In the genomic region with DNA sequence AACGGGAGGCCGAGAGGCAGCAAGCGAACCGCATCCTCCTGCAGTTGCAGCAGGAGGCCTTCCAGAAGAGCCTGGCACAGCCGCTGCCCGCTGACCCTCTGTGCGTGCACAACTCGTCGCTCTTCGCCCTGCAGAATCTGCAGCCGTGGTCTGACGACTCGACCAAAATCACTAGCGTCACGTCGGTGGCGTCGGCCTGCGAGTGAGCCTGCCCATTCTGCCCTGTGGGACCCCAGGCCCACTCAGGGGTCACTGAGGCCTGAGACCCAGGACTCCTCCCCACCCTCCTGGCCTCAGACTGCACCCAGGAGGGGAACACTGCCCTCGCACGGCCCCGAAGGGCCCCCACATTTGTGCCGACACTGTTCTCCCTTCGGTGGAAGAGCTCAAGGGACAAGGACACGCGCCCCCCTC, we compare ENCODE assay signal across 26 cellular contexts. TPM values are rescaled to one million over a fixed set of nuclear protein-coding genes. Genes with fewer than 3 reads are reported as not detected.
"Had no signal": no experiment of that assay in that cellular context is flagged by ENCODE, and none has a peak within 500 bp of the region (broad histone marks: within the 10 kb centered on the region; RNA-seq: fewer than 3 reads in every experiment).

No MANE protein-coding gene starts in this region.

- H3K4me1 ChIP-seq: neural progenitor cell had no signal

- H3K4me3 ChIP-seq: colonic mucosa, heart left ventricle, left ventricle myocardium inferior, lower lobe of right lung, neural progenitor cell, sigmoid colon, skin epidermis, thoracic aorta, transverse colon had no signal

- H3K79me2 ChIP-seq: parathyroid adenoma had no signal

- H3K36me3 ChIP-seq: colonic mucosa, heart left ventricle, left ventricle myocardium inferior, lower lobe of right lung, neural progenitor cell, sigmoid colon, thoracic aorta, transverse colon had no signal

- H3K27ac ChIP-seq: colonic mucosa, heart left ventricle, left ventricle myocardium inferior, lower lobe of right lung, neural progenitor cell, parathyroid adenoma, sigmoid colon, skin epidermis, thoracic aorta, transverse colon had no signal

- H2AFZ ChIP-seq: neural progenitor cell, parathyroid adenoma had no signal

- H3K4me2 ChIP-seq: neural progenitor cell had no signal

- H3K9me3 ChIP-seq: colonic mucosa, heart left ventricle, left ventricle myocardium inferior, lower lobe of right lung, sigmoid colon, thoracic aorta, transverse colon had no signal

- H3K9ac ChIP-seq: neural progenitor cell, parathyroid adenoma had no signal

- DNase-seq: cerebellar nuclear complex; colonic mucosa; dermis blood vessel endothelial cell; effector CD4-positive, alpha-beta T cell; foreskin melanocyte; heart left ventricle; hippocampal formation; left ventricle myocardium inferior; lower lobe of right lung; midbrain; occipital lobe; sigmoid colon; stimulated activated CD4-positive, alpha-beta T cell treated with anti-CD3 and anti-CD28 coated beads, Interleukin-12 subunit alpha, Interleukin-12 subunit beta, amount 100 ng/mL, for 4 hours; stimulated activated CD4-positive, alpha-beta T cell treated with anti-CD3 and anti-CD28 coated beads, Interleukin-2, amount 100 ng/mL, for 48 hours; stimulated activated CD8-positive, alpha-beta memory T cell treated with anti-CD3 and anti-CD28 coated beads, Interleukin-4, amount 100 ng/mL, for 48 hours; stimulated activated naive CD8-positive, alpha-beta T cell treated with anti-CD3 and anti-CD28 coated beads, Interleukin-15, amount 100 ng/mL, for 72 hours; transverse colon had no signal

RNA-seq across cellular contexts. Expression of gene TLX1, which starts 5.6 kb away (rescaled TPM):
- total RNA-seq: cardiac septum; dermis blood vessel endothelial cell; endodermal cell; left ventricle myocardium inferior; lower lobe of right lung; natural killer cell treated with Interleukin-12 subunit alpha and Interleukin-12 subunit beta and Interleukin-15 and Interleukin-18, amount 100 ng/mL, for 72 hours; occipital lobe; sigmoid colon; subcutaneous adipose tissue; thoracic aorta; ureter had no signal
